1 cellular context compared by ENCODE assay signal in genomic region chr4:3303840-3304715, GRCh38.
TF ChIP-seq lines count a peak whose summit lies in the region.

No MANE protein-coding gene starts in this region.

TF ChIP-seq in WTC11, 78 proteins besides CTCF, POLR2A, EP300 and RAD21 (continued from another document):
- TF ChIP-seq ZNF512 (CRISPR knock-in tag; IDR thresholded peaks at IDR 0.05; ENCODE audit: borderline replicate concordance) (no peak), ZNF416 (CRISPR knock-in tag; IDR thresholded peaks at IDR 0.05) (no peak), CDX4 (CRISPR knock-in tag; IDR thresholded peaks at IDR 0.05; ENCODE audit: borderline replicate concordance) (no peak), NR3C1 (CRISPR knock-in tag; conservative IDR thresholded peaks at IDR 0.05; ENCODE audit: low read depth) (no peak), STAT6 (CRISPR knock-in tag; conservative IDR thresholded peaks at IDR 0.05; ENCODE audit: low read depth) (no peak), E2F1 (CRISPR knock-in tag; IDR thresholded peaks at IDR 0.05) (no peak), AFF4 (CRISPR knock-in tag; IDR thresholded peaks at IDR 0.05; ENCODE audit: borderline replicate concordance) (no peak), ZNF281 (CRISPR knock-in tag; IDR thresholded peaks at IDR 0.05) (no peak)
